ENCODE assay signal across 26 cellular contexts in the genomic region with DNA sequence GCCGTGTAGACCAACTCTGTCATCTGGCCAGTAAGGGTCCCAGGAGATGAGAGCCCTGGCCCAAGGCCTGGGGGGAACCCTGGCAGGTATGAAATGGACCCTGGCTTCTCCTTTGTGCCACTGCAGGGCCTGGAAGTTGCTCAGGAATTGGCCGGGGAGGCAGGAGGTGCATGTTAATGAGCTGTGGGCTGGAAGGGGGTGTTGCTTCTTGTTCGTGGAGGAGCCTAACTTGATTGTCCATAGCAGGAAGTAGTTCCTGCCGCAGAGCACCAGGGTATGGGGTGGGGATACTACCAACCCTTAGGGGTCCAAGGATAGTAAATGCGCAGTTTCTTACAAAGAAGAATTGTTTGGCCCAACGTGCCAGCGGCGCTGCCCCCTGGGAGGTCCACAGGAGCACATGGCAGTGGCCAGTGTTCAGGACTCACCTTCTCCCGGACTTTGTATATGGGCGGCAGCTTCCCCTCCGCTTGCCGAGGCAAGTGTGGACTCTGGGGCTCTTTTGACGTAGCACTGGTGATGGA. TPM values are rescaled to one million over a fixed set of nuclear protein-coding genes. Genes with fewer than 3 reads are reported as not detected.
"Had no signal": no experiment of that assay in that cellular context is flagged by ENCODE, and none has a peak within 500 bp of the region (broad histone marks: within the 10 kb centered on the region; RNA-seq: fewer than 3 reads in every experiment).

No MANE protein-coding gene starts in this region.

- ATAC-seq: activated naive CD8-positive, alpha-beta T cell treated with anti-CD3 and anti-CD28 coated beads, Interleukin-2, amount 50 U/mL, for 24 hours; activated T-helper 17 cell treated with anti-CD3 and anti-CD28 coated beads, Interleukin-2, amount 50 U/mL, for 72 hours; effector memory CD8-positive, alpha-beta T cell; gastroesophageal sphincter; heart right ventricle; left colon; lower lobe of right lung; pancreas had no signal

- H3K4me3 Mint-ChIP-seq: activated naive CD4-positive, alpha-beta T cell treated with anti-CD3 and anti-CD28 coated beads for 36 hours; activated naive CD8-positive, alpha-beta T cell treated with anti-CD3 and anti-CD28 coated beads, Interleukin-2, amount 50 U/mL, for 24 hours; activated T-helper 17 cell treated with anti-CD3 and anti-CD28 coated beads, Interleukin-2, amount 50 U/mL, for 72 hours; effector memory CD8-positive, alpha-beta T cell; neural crest cell had no signal

- H3K4me1 Mint-ChIP-seq: activated naive CD8-positive, alpha-beta T cell treated with anti-CD3 and anti-CD28 coated beads, Interleukin-2, amount 50 U/mL, for 24 hours; activated T-helper 17 cell treated with anti-CD3 and anti-CD28 coated beads, Interleukin-2, amount 50 U/mL, for 72 hours; neural crest cell had no signal

- H3K27ac ChIP-seq: ascending aorta, gastroesophageal sphincter, heart right ventricle, lower lobe of right lung, pancreas, sigmoid colon, stomach, testis had no signal

- H3K27ac Mint-ChIP-seq: activated naive CD4-positive, alpha-beta T cell treated with anti-CD3 and anti-CD28 coated beads for 36 hours; activated naive CD8-positive, alpha-beta T cell treated with anti-CD3 and anti-CD28 coated beads, Interleukin-2, amount 50 U/mL, for 24 hours; activated T-helper 17 cell treated with anti-CD3 and anti-CD28 coated beads, Interleukin-2, amount 50 U/mL, for 72 hours; effector memory CD8-positive, alpha-beta T cell had no signal

- FAIRE-seq: bronchial epithelial cell, islet of Langerhans, pancreas had no signal

- H3K9me3 ChIP-seq: ascending aorta, lower lobe of right lung, pancreas, sigmoid colon, stomach, testis had no signal

- H3K4me3 ChIP-seq: ascending aorta, gastroesophageal sphincter, heart right ventricle, lower lobe of right lung, pancreas, sigmoid colon, stomach had no signal

- H3K4me1 ChIP-seq: ascending aorta, gastroesophageal sphincter, heart right ventricle, lower lobe of right lung, pancreas, sigmoid colon, stomach had no signal

- H3K36me3 ChIP-seq: ascending aorta, gastroesophageal sphincter, heart right ventricle, lower lobe of right lung, pancreas, sigmoid colon, stomach had no signal

- H3K9me3 Mint-ChIP-seq: activated naive CD4-positive, alpha-beta T cell treated with anti-CD3 and anti-CD28 coated beads for 36 hours; activated naive CD8-positive, alpha-beta T cell treated with anti-CD3 and anti-CD28 coated beads, Interleukin-2, amount 50 U/mL, for 24 hours; activated T-helper 17 cell treated with anti-CD3 and anti-CD28 coated beads, Interleukin-2, amount 50 U/mL, for 72 hours had no signal

- DNase-seq: activated CD4-positive, alpha-beta T cell treated with anti-CD3 and anti-CD28 coated beads for 1 hour; activated CD4-positive, alpha-beta T cell treated with anti-CD3 and anti-CD28 coated beads, Interleukin-2, amount 50 U/mL, for 48 hours; activated naive CD4-positive, alpha-beta T cell treated with anti-CD3 and anti-CD28 coated beads for 36 hours; activated naive CD8-positive, alpha-beta T cell treated with anti-CD3 and anti-CD28 coated beads, Interleukin-2, amount 50 U/mL, for 24 hours; dermis blood vessel endothelial cell; effector memory CD8-positive, alpha-beta T cell; heart right ventricle; left colon; lower lobe of right lung; midbrain; pancreas; sigmoid colon; stimulated activated CD4-positive, alpha-beta T cell treated with anti-CD3 and anti-CD28 coated beads, Interleukin-12 subunit alpha, Interleukin-12 subunit beta, amount 100 ng/mL, for 4 hours; stimulated activated CD4-positive, alpha-beta T cell treated with anti-CD3 and anti-CD28 coated beads, Interleukin-2, amount 100 ng/mL, for 24 hours; stomach had no signal

- H3K27me3 ChIP-seq: ascending aorta, gastroesophageal sphincter, heart right ventricle, pancreas, sigmoid colon, stomach, testis had no signal

RNA-seq across cellular contexts. Expression of gene TEX36, which starts 21.5 kb away (rescaled TPM):
- total RNA-seq: activated naive CD4-positive, alpha-beta T cell treated with anti-CD3 and anti-CD28 coated beads for 36 hours; activated T-helper 17 cell treated with anti-CD3 and anti-CD28 coated beads, Interleukin-2, amount 50 U/mL, for 72 hours; ascending aorta; bronchial epithelial cell; cerebellum; dermis blood vessel endothelial cell; epithelial cell of proximal tubule; gastroesophageal sphincter; heart right ventricle; left colon; lower lobe of right lung; myocyte; neural crest cell; pancreas; sigmoid colon; stomach; ureter had no signal
- polyA plus RNA-seq: heart right ventricle, pancreas, sigmoid colon, stomach had no signal
